ENCODE assay signal across 8 cellular contexts in the genomic region with DNA sequence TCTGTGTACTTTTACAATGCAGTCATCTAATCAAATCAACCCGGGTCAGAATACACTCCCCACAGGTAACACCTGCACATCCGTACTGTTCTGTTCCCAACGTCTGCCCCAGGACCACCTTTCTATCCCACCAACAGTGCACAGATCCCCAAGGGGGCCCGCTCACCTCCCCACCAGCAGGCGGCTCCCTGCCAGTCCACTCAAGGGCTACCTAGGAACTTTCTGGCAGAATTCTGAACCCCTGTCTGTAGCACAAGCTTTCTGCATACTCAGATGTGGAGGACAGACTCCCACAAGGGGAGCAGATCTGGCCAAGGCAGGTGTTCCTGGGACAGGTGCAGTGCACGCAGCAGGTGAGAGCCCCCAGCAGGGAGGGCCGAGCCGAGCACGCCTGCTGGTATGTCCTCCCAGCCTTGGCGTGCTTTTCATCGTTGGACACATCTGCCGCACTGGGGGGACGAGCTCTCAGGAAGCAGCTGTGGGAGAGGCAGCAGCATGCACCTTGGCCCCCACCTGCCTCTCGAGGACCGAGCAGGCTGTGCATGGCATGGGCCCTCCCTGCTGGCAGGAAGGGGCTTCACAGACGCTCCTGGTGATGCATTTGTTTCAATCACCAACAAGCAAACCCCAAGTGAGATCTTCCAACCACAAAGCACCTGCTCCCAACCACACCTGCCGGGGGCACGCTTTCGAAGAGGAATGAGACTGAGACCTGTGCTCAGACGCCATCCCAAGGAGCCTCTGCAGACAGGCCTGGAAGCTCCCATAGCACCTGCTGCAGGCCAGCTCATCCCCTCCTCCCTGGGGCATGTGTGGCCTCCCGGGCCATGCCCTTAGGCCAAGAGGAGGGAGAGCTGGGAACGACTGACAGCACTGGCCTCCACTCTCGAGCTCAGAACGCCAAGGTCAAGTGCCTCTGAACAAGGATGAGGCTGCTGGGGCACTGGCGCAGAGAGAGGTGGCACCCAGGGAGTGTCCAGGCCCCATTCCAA. TPM values are rescaled to one million over a fixed set of nuclear protein-coding genes. Genes with fewer than 3 reads are reported as not detected.
DNase-seq lines count a peak whose midpoint lies in the region; ATAC-seq, FAIRE-seq and TF ChIP-seq lines count a peak whose summit lies in the region.

No MANE protein-coding gene starts in this region.

- no peak overlapping the region for H3K4me3 ChIP-seq in KMS-11 (IDR thresholded peaks at IDR 0.05; ENCODE audit: insufficient read depth, low read depth, low read length)
- H3K4me3 ChIP-seq in K562 = no peak overlapping the region
- no peak overlapping the region for H3K4me3 ChIP-seq in thyroid gland (replicated peaks in 1 of 3)

- H2AFZ ChIP-seq in KMS-11 (ENCODE audit: low read depth) = peak overlapping the region; percentile 61; the same call in 1 of the 2 replicates
- no peak overlapping the region for H2AFZ ChIP-seq in K562 (ENCODE audit: low read depth, low read length)

- WGBS in K562 (ENCODE audit: insufficient coverage, low coverage, missing lambda C conversion rate) = 65% methylated on average over 18 of the region's 25 CpGs
- WGBS in thyroid gland, 2 donors = 55 to 79% methylated on average over 14 to 23 of the region's 25 CpGs

- no peak for TF ChIP-seq EP300 in K562 (IDR thresholded peaks at IDR 0.05; ENCODE audit: low read length)

- in situ Hi-C loops in K562 (cut with MboI) = no loop called here

- no peak for DNase-seq in K562 (ENCODE audit: extremely low read depth in 1 of 4, low spot score in 3 of 4)
- DNase-seq in thyroid gland = peak; percentile 84 to 92
- no peak for DNase-seq in GM19240 (ENCODE audit: insufficient read length, low spot score)
- DNase-seq in caudate nucleus (lab: John Stamatoyannopoulos, UW) = no peak
- no peak for DNase-seq in inferior parietal cortex (ENCODE audit: extremely low spot score)

- H3K9ac ChIP-seq in KMS-11 = no peak overlapping the region; the same call in 1 of the 2 replicates
- H3K9ac ChIP-seq in K562 (ENCODE audit: insufficient read depth in 1 of 2, low read depth in 2 of 2, low read length in 2 of 2) = peak overlapping the region in 1 of 2 experiments; percentile 1; a peak in 1 of 4 replicates

- POLR2A ChIA-PET in K562 (lab: Yijun Ruan, JAX) = interaction anchor here (0.6 kb wide), 1 partner anchor 30 kb away, joined by 3 read pairs; no protein-coding TSS in a partner anchor

- H3K9me3 ChIP-seq in K562 (replicated peaks; ENCODE audit: control insufficient read depth, insufficient read depth, low read depth, low read length) (no peaks in the 10 kb centered on the region), thyroid gland (no peaks in the 10 kb centered on the region)

- TF ChIP-seq CTCF in KMS-11 (conservative IDR thresholded peaks at IDR 0.05; ENCODE audit: low read depth, low read length) (0 out of 2 replicates have a peak, but pooled peaks have one; percentile 29), K562 (IDR thresholded peaks at IDR 0.05 in 2 of 3, conservative IDR thresholded peaks at IDR 0.05 in 1 of 3; ENCODE audit: insufficient read depth in 2 of 3, low read depth in 1 of 3, low read length in 3 of 3) (no peak), thyroid gland (IDR thresholded peaks at IDR 0.05) (no peak)

- H3K4me2 ChIP-seq in KMS-11 (peak overlapping the region; percentile 73), K562 (ENCODE audit: insufficient read depth, low read length) (no peak overlapping the region)

- CTCF ChIA-PET in K562 (lab: Yijun Ruan, JAX; ENCODE audit: low intra/inter-chr PET ratio) = no interaction called here

- H3K27ac ChIP-seq in KMS-11 = peak overlapping the region; percentile 50
- H3K27ac ChIP-seq in K562 (ENCODE audit: extremely low read depth, low read depth, low read length) = no peak overlapping the region
- H3K27ac ChIP-seq in thyroid gland = peak overlapping the region; percentile 46 to 92 (median 71)
- H3K27ac ChIP-seq in caudate nucleus (ENCODE audit: low read depth, low read length) = no peak overlapping the region

- FAIRE-seq in K562 (lab: Jason Lieb, UNC) = no peak

- BruUV-seq in K562 (replicated peaks; lab: Mats Ljungman, UMichigan) = no TSS peak

- H3K36me3 ChIP-seq in KMS-11 (ENCODE audit: insufficient read depth) (no peaks in the 10 kb centered on the region), K562 (ENCODE audit: control insufficient read depth, insufficient read depth, low read length) (no peaks in the 10 kb centered on the region), thyroid gland (peaks cover 0 to 7% of the 10 kb centered on the region in 2 donors)

- no peaks in the 10 kb centered on the region for H3K9me1 ChIP-seq in K562 (ENCODE audit: control insufficient read depth, insufficient read depth, low read length)

- H3K79me2 ChIP-seq in KMS-11 (ENCODE audit: insufficient read depth, low read depth) (no peaks in the 10 kb centered on the region), K562 (ENCODE audit: control insufficient read depth, insufficient read depth, low read length) (no peaks in the 10 kb centered on the region; the same call in 2 of the 3 replicates)

- TF ChIP-seq RAD21 in K562 (CRISPR knock-in tag; conservative IDR thresholded peaks at IDR 0.05 in 1 of 2, IDR thresholded peaks at IDR 0.05 in 1 of 2) = no peak

- intact Hi-C loops in K562 (cut with micrococcal nuclease) = loop anchor here (5.0 kb wide), 1 partner anchor 68 kb away; no protein-coding TSS in a partner anchor
- intact Hi-C loops in thyroid gland (cut with DNase I) = no loop called here

- ATAC-seq in GM18498 (IDR thresholded peaks at IDR 0.05; ENCODE audit: unreplicated experiment) = peak; percentile 68
- ATAC-seq in GM21619 (IDR thresholded peaks at IDR 0.05; ENCODE audit: unreplicated experiment) = peak; percentile 77
- ATAC-seq in K562 = peak; percentile 31; the same call in 2 of the 3 replicates

- TF ChIP-seq POLR2A in K562 (conservative IDR thresholded peaks at IDR 0.05) = no peak
- TF ChIP-seq POLR2A in thyroid gland (IDR thresholded peaks at IDR 0.05) = peak in 1 of 2 donors; percentile 35

- H3K27me3 ChIP-seq in KMS-11 (ENCODE audit: insufficient read depth, low read depth) = no peaks in the 10 kb centered on the region
- H3K27me3 ChIP-seq in K562 (ENCODE audit: control insufficient read depth in 2 of 2, insufficient read depth in 2 of 2, low read length in 2 of 2) = no peaks in the 10 kb centered on the region
- no peaks in the 10 kb centered on the region for H3K27me3 ChIP-seq in thyroid gland

- H3K4me1 ChIP-seq in KMS-11 (ENCODE audit: low read depth, poor library complexity, severe bottlenecking) (peaks cover 29% of the 10 kb centered on the region), K562 (replicated peaks in 1 of 2; ENCODE audit: control insufficient read depth in 2 of 2, insufficient read depth in 2 of 2, low read length in 2 of 2) (peaks cover 13 to 25% of the 10 kb centered on the region in 2 experiments; a peak in 4 of 5 replicates), thyroid gland (peaks cover 65 to 85% of the 10 kb centered on the region in 2 donors)

- H4K20me1 ChIP-seq in KMS-11 (ENCODE audit: insufficient read depth) (no peaks in the 10 kb centered on the region), K562 (replicated peaks; ENCODE audit: control insufficient read depth, insufficient read depth, low read length) (no peaks in the 10 kb centered on the region)

TF ChIP-seq in K562, 482 proteins besides CTCF, POLR2A, EP300 and RAD21:
- TF ChIP-seq TCF7L2 (IDR thresholded peaks at IDR 0.05; ENCODE audit: low read depth, low read length) (no peak), MYBL2 (IDR thresholded peaks at IDR 0.05; ENCODE audit: low read depth) (no peak), MYBL2 (CRISPR knock-in tag; IDR thresholded peaks at IDR 0.05; ENCODE audit: borderline replicate concordance) (no peak)

RNA-seq across cellular contexts. Expression of gene RAB20, which starts 35.9 kb away (rescaled TPM):
- 1.3 and 3.9 TPM in 2 replicates for total RNA-seq in K562 (2011; cell fraction: chromatin; rRNA removed; ENCODE audit: low replicate concordance)
- total RNA-seq in K562 (2011; cell fraction: nucleolus; rRNA removed) = 2.5 TPM in 2 replicates
- 1.5 and 2.9 TPM in 2 replicates for total RNA-seq in K562 (2011; cell fraction: nucleoplasm; rRNA removed)
- total RNA-seq in K562 (2014; rRNA removed) (9.2 and 12.4 TPM in 2 replicates), K562 (2014; rRNA removed; fragmentation: Illumina TruSeq; extraction: Trizol) (4.3 and 4.8 TPM in 2 replicates), K562 (2015; rRNA removed; fragmentation: Illumina TruSeq; extraction: Trizol) (6.7 and 7.7 TPM in 2 replicates), K562 (2021) (7.9 and 8.1 TPM in 2 replicates), thyroid gland (10 to 100 TPM; 21.0 to 60.5 (median 43.5) TPM)
- polyA plus RNA-seq in K562 (2011; rRNA removed) (4.6 and 11.8 TPM in 2 replicates), K562 (2014; fragmentation: Illumina TruSeq; extraction: Trizol) (5.4 and 7.5 TPM in 2 replicates), K562 (2014; fragmentation: Nextera tagmentation; extraction: Ambion mirVana) (under 1 TPM; 0.62 to 0.82 TPM), K562 (2014; rRNA removed) (7.1 and 9.1 TPM in 2 replicates)
- 8.9 and 13.3 TPM in 2 replicates for polyA plus RNA-seq in K562 (2011; cell fraction: cytosol; rRNA removed)
- polyA plus RNA-seq in K562 (2011; cell fraction: nucleus; rRNA removed) = 3.6 and 6.9 TPM in 2 replicates
- 10.1 and 10.6 TPM in 2 replicates for polyA plus RNA-seq in K562 (2012)
- 2.9 and 6.8 TPM in 2 replicates for polyA minus RNA-seq in K562 (2011; rRNA and poly(A)+ RNA removed)
- 2.9 and 9.6 TPM in 2 replicates for polyA minus RNA-seq in K562 (2011; cell fraction: cytosol; rRNA and poly(A)+ RNA removed)
- polyA minus RNA-seq in K562 (2011; cell fraction: nucleus; rRNA and poly(A)+ RNA removed) = 1.9 and 4.2 TPM in 2 replicates

Comparison
In these comparisons a context has a peak if more than half of its experiments do, and no peak if none do; other contexts are left out.
1. H3K27ac ChIP-seq: peak in KMS-11 (single experiment) and thyroid gland (3 of 3); none in K562 (single experiment) and caudate nucleus (single experiment).
2. DNase-seq: peak in thyroid gland (2 of 2); none in K562 (0 of 4), GM19240 (single experiment), caudate nucleus (0 of 61) and inferior parietal cortex (single experiment).
3. Peak in every context shown above with its lines, with median percentiles within 50 percentile points of each other: ATAC-seq.